In genomic region chr3:133930341-133930933, GRCh38 we compare ENCODE assay signal across 8 cellular contexts. TPM values are rescaled to one million over a fixed set of nuclear protein-coding genes. Genes with fewer than 3 reads are reported as not detected.
DNase-seq lines count a peak whose midpoint lies in the region; ATAC-seq and TF ChIP-seq lines count a peak whose summit lies in the region.

No MANE protein-coding gene starts in this region.

- ATAC-seq in HG02885 (IDR thresholded peaks at IDR 0.05; ENCODE audit: poor library complexity, unreplicated experiment) (no peak), GM18519 (IDR thresholded peaks at IDR 0.05; ENCODE audit: low FRiP score, unreplicated experiment) (no peak)

- peak; percentile 80 for TF ChIP-seq CTCF in 22Rv1 (IDR thresholded peaks at IDR 0.05)
- peak; percentile 56 for TF ChIP-seq CTCF in GM12872 (IDR thresholded peaks at IDR 0.05; ENCODE audit: insufficient read depth, low read depth, low read length)

- H3K27ac ChIP-seq in 22Rv1 = no peak overlapping the region

- DNase-seq in NCI-H2171 (lab: John Stamatoyannopoulos, UW) (peak; percentile 52), amniotic epithelial cell (ENCODE audit: low read depth) (peak; percentile 76), iris pigment epithelial cell (ENCODE audit: low read depth) (peak; percentile 80), occipital lobe (lab: John Stamatoyannopoulos, UW) (no peak)

RNA-seq across cellular contexts. Expression of gene RAB6B, which starts 34.8 kb away (rescaled TPM):
- total RNA-seq in occipital lobe = 52.6 TPM
